Comparison of ENCODE assay signal across 17 cellular contexts in the genomic region with DNA sequence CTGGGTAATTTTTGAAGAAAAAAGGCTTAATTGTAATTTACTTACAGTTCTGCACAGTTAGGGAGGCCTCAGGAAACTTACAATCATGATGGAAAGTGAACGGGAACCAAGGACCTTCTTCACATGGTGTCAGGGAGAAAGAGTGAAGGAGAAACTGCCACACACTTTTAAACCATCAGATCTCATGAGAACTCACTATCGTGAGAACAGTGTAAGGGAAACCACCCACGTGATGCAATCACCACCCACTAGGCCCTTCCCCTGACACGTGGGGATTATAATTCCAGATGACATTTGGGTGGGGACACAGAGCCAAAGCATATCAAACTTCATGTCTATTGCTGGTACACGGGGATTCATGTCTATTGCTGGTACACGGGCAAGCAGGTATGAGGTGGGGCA. TPM values are rescaled to one million over a fixed set of nuclear protein-coding genes. Genes with fewer than 3 reads are reported as not detected.
DNase-seq lines count a peak whose midpoint lies in the region; ATAC-seq lines count a peak whose summit lies in the region.
"Had no signal": no experiment of that assay in that cellular context is flagged by ENCODE, and none has a peak within 500 bp of the region (broad histone marks: within the 10 kb centered on the region; RNA-seq: fewer than 3 reads in every experiment).

No MANE protein-coding gene starts in this region.

- peak; percentile 38 for ATAC-seq in activated naive CD8-positive, alpha-beta T cell treated with anti-CD3 and anti-CD28 coated beads, Interleukin-2, amount 50 U/mL, for 24 hours
- ATAC-seq in stimulated activated naive CD8-positive, alpha-beta T cell treated with anti-CD3 and anti-CD28 coated beads, Interleukin-15, Interleukin-2, amounts not matched to agents 100 U/mL and 50 U/mL, for 24 hours, result peak; percentile 25
- no peak for ATAC-seq in left lobe of liver
- ATAC-seq: A549 had no signal

- peaks cover 11% of the 10 kb centered on the region for H3K27me3 Mint-ChIP-seq in activated T-cell treated with anti-CD3 and anti-CD28 coated beads, Interleukin-2, amount 50 U/mL, for 24 hours
- H3K27me3 Mint-ChIP-seq in activated naive CD8-positive, alpha-beta T cell treated with anti-CD3 and anti-CD28 coated beads, Interleukin-2, amount 50 U/mL, for 24 hours, result peaks cover 5% of the 10 kb centered on the region

- no peaks in the 10 kb centered on the region for H3K9me3 Mint-ChIP-seq in activated T-cell treated with anti-CD3 and anti-CD28 coated beads, Interleukin-2, amount 50 U/mL, for 24 hours
- H3K9me3 Mint-ChIP-seq in activated naive CD8-positive, alpha-beta T cell treated with anti-CD3 and anti-CD28 coated beads, Interleukin-2, amount 50 U/mL, for 24 hours, result no peaks in the 10 kb centered on the region
- H3K9me3 Mint-ChIP-seq: CD8-positive, alpha-beta memory T cell had no signal

- H3K36me3 Mint-ChIP-seq in activated T-cell treated with anti-CD3 and anti-CD28 coated beads, Interleukin-2, amount 50 U/mL, for 24 hours (ENCODE audit: low read depth), result no peaks in the 10 kb centered on the region
- no peaks in the 10 kb centered on the region for H3K36me3 Mint-ChIP-seq in activated naive CD8-positive, alpha-beta T cell treated with anti-CD3 and anti-CD28 coated beads, Interleukin-2, amount 50 U/mL, for 24 hours (ENCODE audit: low read depth)

- DNase-seq in activated T-cell treated with anti-CD3 and anti-CD28 coated beads, Interleukin-2, amount 50 U/mL, for 24 hours, result no peak
- no peak for DNase-seq in activated T-cell treated with anti-CD3 and anti-CD28 coated beads, Interleukin-2, amount 50 U/mL, for 48 hours
- DNase-seq in MV-4-11 (lab: John Stamatoyannopoulos, UW), result peak; percentile 57
- no peak for DNase-seq in activated naive CD8-positive, alpha-beta T cell treated with anti-CD3 and anti-CD28 coated beads, Interleukin-2, amount 50 U/mL, for 24 hours
- DNase-seq in stimulated activated naive CD8-positive, alpha-beta T cell treated with anti-CD3 and anti-CD28 coated beads, Interleukin-15, Interleukin-2, amounts not matched to agents 100 U/mL and 50 U/mL, for 24 hours, result no peak
- DNase-seq in NOMO-1 treated with DMSO at 0.1 percent for 48 hours (lab: John Stamatoyannopoulos, UW; ENCODE audit: unreplicated experiment), result no peak
- no peak for DNase-seq in left lobe of liver (ENCODE audit: low spot score)
- DNase-seq in NCI-H510A treated with DMSO at 0.1 percent for 48 hours (lab: John Stamatoyannopoulos, UW), result no peak
- DNase-seq: CD8-positive, alpha-beta memory T cell; DMS79; H9; NCI-H1417 treated with DMSO at 0.1 percent for 48 hours; NCI-H187 treated with DMSO at 0.1 percent for 48 hours; NCI-H226; NCI-H524 treated with DMSO at 0.1 percent for 48 hours; PC-9 had no signal

- peak overlapping the region; percentile 22 for H3K27ac Mint-ChIP-seq in activated T-cell treated with anti-CD3 and anti-CD28 coated beads, Interleukin-2, amount 50 U/mL, for 24 hours
- H3K27ac Mint-ChIP-seq in activated naive CD8-positive, alpha-beta T cell treated with anti-CD3 and anti-CD28 coated beads, Interleukin-2, amount 50 U/mL, for 24 hours, result no peak overlapping the region
- H3K27ac Mint-ChIP-seq: CD8-positive, alpha-beta memory T cell; H9 had no signal

- H3K4me3 Mint-ChIP-seq in activated T-cell treated with anti-CD3 and anti-CD28 coated beads, Interleukin-2, amount 50 U/mL, for 24 hours, result peak overlapping the region; percentile 37
- peak overlapping the region; percentile 9 for H3K4me3 Mint-ChIP-seq in activated naive CD8-positive, alpha-beta T cell treated with anti-CD3 and anti-CD28 coated beads, Interleukin-2, amount 50 U/mL, for 24 hours

- H3K4me1 Mint-ChIP-seq in activated T-cell treated with anti-CD3 and anti-CD28 coated beads, Interleukin-2, amount 50 U/mL, for 24 hours (ENCODE audit: low read depth), result peaks cover 17% of the 10 kb centered on the region
- H3K4me1 Mint-ChIP-seq in activated naive CD8-positive, alpha-beta T cell treated with anti-CD3 and anti-CD28 coated beads, Interleukin-2, amount 50 U/mL, for 24 hours, result peaks cover 19% of the 10 kb centered on the region

RNA-seq across cellular contexts. Expression of gene SFT2D2, which starts 5.3 kb away (rescaled TPM):
- 32.0 TPM for total RNA-seq in left lobe of liver

RNA-seq across cellular contexts. Expression of gene TIPRL, which starts 41.7 kb away (rescaled TPM):
- 10.9 TPM for total RNA-seq in left lobe of liver
